ENCODE assay signal across 13 cellular contexts in the genomic region with DNA sequence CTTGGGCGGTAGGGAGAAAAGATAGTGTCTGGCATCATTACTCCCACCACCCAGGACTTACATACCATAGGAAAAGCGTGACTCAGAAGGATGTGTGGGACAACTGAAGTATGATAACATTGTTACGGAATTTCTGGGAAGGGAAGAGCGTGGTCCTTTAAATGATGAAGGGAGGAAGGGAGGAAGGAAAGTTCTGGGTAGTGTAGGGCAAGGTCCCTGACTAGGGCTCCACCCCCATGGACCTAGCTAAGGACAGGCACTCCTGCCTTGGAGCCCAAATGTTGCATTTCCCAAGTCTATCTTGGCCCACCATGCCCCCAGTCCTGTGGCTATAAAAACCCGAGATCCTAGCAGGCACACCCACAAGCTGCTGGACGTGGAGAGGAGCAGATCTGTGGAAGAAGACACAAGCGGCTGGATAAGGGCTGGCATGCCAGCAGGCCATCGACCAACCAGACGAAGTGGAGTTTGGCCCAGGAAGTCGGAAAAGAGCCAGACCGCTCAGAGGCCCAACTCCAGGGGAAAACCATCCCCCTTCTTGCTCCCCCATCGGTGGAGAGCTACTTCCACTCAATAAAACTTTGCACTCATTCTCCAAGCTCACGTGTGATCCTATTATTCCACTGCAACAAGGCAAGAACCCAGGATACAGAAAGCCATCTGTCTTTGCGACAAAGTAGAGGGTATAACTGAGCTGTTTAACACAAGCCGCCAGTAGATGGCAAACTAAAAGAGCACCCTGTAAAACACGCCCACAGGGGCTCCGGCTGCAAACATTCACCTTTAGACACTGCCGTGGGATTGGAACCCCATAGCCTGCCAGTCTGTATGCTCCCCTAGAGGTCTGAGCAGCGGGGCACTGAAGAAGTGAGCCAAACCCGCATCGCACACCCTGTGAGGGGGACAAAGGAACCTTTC. TPM values are rescaled to one million over a fixed set of nuclear protein-coding genes. Genes with fewer than 3 reads are reported as not detected.
DNase-seq lines count a peak whose midpoint lies in the region; ATAC-seq, FAIRE-seq and TF ChIP-seq lines count a peak whose summit lies in the region.
"Had no signal": no experiment of that assay in that cellular context is flagged by ENCODE, and none has a peak within 500 bp of the region (broad histone marks: within the 10 kb centered on the region; RNA-seq: fewer than 3 reads in every experiment).

No MANE protein-coding gene starts in this region.

- WGBS in A549 (ENCODE audit: missing lambda C conversion rate), result 70% methylated on average over 21 of the region's 21 CpGs

- TF ChIP-seq POLR2A in A549 (IDR thresholded peaks at IDR 0.05; ENCODE audit: low read length), result no peak

- intact Hi-C loops in Right ventricle myocardium inferior (cut with DNase I), result no loop called here

- in situ Hi-C loops in HAP-1 (cut with MboI; ENCODE audit: low sequenced_read_pairs), result no loop called here

- POLR2A ChIA-PET in A549 (lab: Yijun Ruan, JAX), result interaction anchor here (0.9 kb wide), 1 partner anchor 23 kb away, joined by 3 read pairs; no protein-coding TSS in a partner anchor

- H3K9me3 ChIP-seq in A549, result no peaks in the 10 kb centered on the region
- H3K9me3 ChIP-seq in HAP-1, result no peaks in the 10 kb centered on the region
- no peaks in the 10 kb centered on the region for H3K9me3 ChIP-seq in RWPE2 (ENCODE audit: severe bottlenecking)
- H3K9me3 ChIP-seq: BLaER1 treated with 17β-estradiol and CSF1 and Interleukin-3, amounts not matched to agents 10 nM and 100 nM had no signal

- TF ChIP-seq EP300 in A549 (IDR thresholded peaks at IDR 0.05), result no peak

- H3K27ac ChIP-seq in A549 (no peak overlapping the region), RWPE2 (ENCODE audit: poor library complexity, severe bottlenecking) (no peak overlapping the region)
- H3K27ac ChIP-seq: BLaER1 treated with 17β-estradiol and CSF1 and Interleukin-3, amounts not matched to agents 10 nM and 100 nM had no signal

- 0 out of 3 replicates have a peak overlapping the region, but pooled peaks have one; percentile 6 for H3K4me2 ChIP-seq in A549
- H3K4me2 ChIP-seq: BLaER1 treated with 17β-estradiol and CSF1 and Interleukin-3, amounts not matched to agents 10 nM and 100 nM had no signal

- no peak for TF ChIP-seq CTCF in A549 (IDR thresholded peaks at IDR 0.05)
- TF ChIP-seq CTCF in RWPE2 (IDR thresholded peaks at IDR 0.05; ENCODE audit: poor library complexity, severe bottlenecking), result no peak

- TF ChIP-seq RAD21 in A549 (conservative IDR thresholded peaks at IDR 0.05 in 1 of 2, IDR thresholded peaks at IDR 0.05 in 1 of 2), result no peak

- H3K27me3 ChIP-seq in HAP-1 (ENCODE audit: low read depth) (no peaks in the 10 kb centered on the region), RWPE2 (ENCODE audit: insufficient read depth, poor library complexity, severe bottlenecking) (no peaks in the 10 kb centered on the region)
- H3K27me3 ChIP-seq: BLaER1 treated with 17β-estradiol and CSF1 and Interleukin-3, amounts not matched to agents 10 nM and 100 nM had no signal

- no peak overlapping the region for H3K4me3 ChIP-seq in A549
- no peak overlapping the region for H3K4me3 ChIP-seq in HAP-1
- H3K4me3 ChIP-seq in RWPE2 (ENCODE audit: severe bottlenecking), result no peak overlapping the region
- H3K4me3 ChIP-seq: BLaER1 treated with 17β-estradiol and CSF1 and Interleukin-3, amounts not matched to agents 10 nM and 100 nM had no signal

- peak in 1 of 2 experiments; percentile 36 for DNase-seq in A549 (ENCODE audit: low read depth in 1 of 2, low spot score in 1 of 2)
- peak; percentile 22 to 35 for DNase-seq in HAP-1 (ENCODE audit: low spot score in 2 of 2)
- DNase-seq in RWPE2 (ENCODE audit: low spot score), result no peak
- DNase-seq in glomerular visceral epithelial cell (ENCODE audit: extremely low spot score), result peak; percentile 68
- no peak for DNase-seq in dedifferentiated amniotic fluid mesenchymal stem cell (ENCODE audit: extremely low spot score)
- no peak for DNase-seq in retina
- no peak for DNase-seq in Right ventricle myocardium inferior (ENCODE audit: missing footprints)
- DNase-seq: activated gamma-delta T cell, dermis blood vessel endothelial cell, NCI-H69, occipital lobe had no signal

- H3K36me3 ChIP-seq in HAP-1 (replicated peaks) (no peaks in the 10 kb centered on the region), RWPE2 (ENCODE audit: low read depth) (no peaks in the 10 kb centered on the region)
- H3K36me3 ChIP-seq: BLaER1 treated with 17β-estradiol and CSF1 and Interleukin-3, amounts not matched to agents 10 nM and 100 nM had no signal

- no peak for FAIRE-seq in A549 (lab: Jason Lieb, UNC)

- CTCF ChIA-PET in A549 (lab: Yijun Ruan, JAX), result interaction anchor here (1.2 to 1.8 kb wide), 2 partner anchors 13 to 15 kb away, joined by 3 to 6 read pairs; no protein-coding TSS in a partner anchor

- H3K4me1 ChIP-seq in A549, result no peaks in the 10 kb centered on the region
- H3K4me1 ChIP-seq in HAP-1, result no peaks in the 10 kb centered on the region
- peaks cover 3% of the 10 kb centered on the region for H3K4me1 ChIP-seq in RWPE2 (ENCODE audit: insufficient read depth, poor library complexity, severe bottlenecking)
- H3K4me1 ChIP-seq: BLaER1 treated with 17β-estradiol and CSF1 and Interleukin-3, amounts not matched to agents 10 nM and 100 nM had no signal

- ATAC-seq in A549, result peak; percentile 62 to 96; a peak in 5 of 6 replicates
- peak; percentile 44; the same call in 1 of the 3 replicates for ATAC-seq in RWPE2 (ENCODE audit: low read depth)
- no peak for ATAC-seq in Right ventricle myocardium inferior
- no peak for ATAC-seq in HG02571 (IDR thresholded peaks at IDR 0.05; ENCODE audit: unreplicated experiment)

TF ChIP-seq in A549, 52 proteins besides CTCF, POLR2A, EP300 and RAD21:
- TF ChIP-seq SMC3 (IDR thresholded peaks at IDR 0.05), result no peak
- TF ChIP-seq EHF (CRISPR knock-in tag; IDR thresholded peaks at IDR 0.05), result no peak
- no peak for TF ChIP-seq PHF8 (IDR thresholded peaks at IDR 0.05; ENCODE audit: borderline replicate concordance, low read depth)
- no peak for TF ChIP-seq ESRRA (IDR thresholded peaks at IDR 0.05; ENCODE audit: borderline replicate concordance, low read length)
- no peak for TF ChIP-seq EHMT2 (IDR thresholded peaks at IDR 0.05; ENCODE audit: low read depth)
- no peak for TF ChIP-seq RNF2 (IDR thresholded peaks at IDR 0.05; ENCODE audit: borderline replicate concordance, low read depth)
- TF ChIP-seq TFCP2L1 (CRISPR knock-in tag; IDR thresholded peaks at IDR 0.05), result no peak
- no peak for TF ChIP-seq NFE2L2 (conservative IDR thresholded peaks at IDR 0.05; ENCODE audit: low read length)
- TF ChIP-seq, protein P1, sequence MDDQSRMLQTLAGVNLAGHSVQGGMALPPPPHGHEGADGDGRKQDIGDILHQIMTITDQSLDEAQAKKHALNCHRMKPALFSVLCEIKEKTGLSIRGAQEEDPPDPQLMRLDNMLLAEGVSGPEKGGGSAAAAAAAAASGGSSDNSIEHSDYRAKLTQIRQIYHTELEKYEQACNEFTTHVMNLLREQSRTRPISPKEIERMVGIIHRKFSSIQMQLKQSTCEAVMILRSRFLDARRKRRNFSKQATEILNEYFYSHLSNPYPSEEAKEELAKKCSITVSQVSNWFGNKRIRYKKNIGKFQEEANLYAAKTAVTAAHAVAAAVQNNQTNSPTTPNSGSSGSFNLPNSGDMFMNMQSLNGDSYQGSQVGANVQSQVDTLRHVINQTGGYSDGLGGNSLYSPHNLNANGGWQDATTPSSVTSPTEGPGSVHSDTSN (IDR thresholded peaks at IDR 0.05), result no peak
- TF ChIP-seq HEYL (CRISPR knock-in tag; IDR thresholded peaks at IDR 0.05), result no peak
- no peak for TF ChIP-seq NPAS2 (CRISPR knock-in tag; IDR thresholded peaks at IDR 0.05; ENCODE audit: borderline replicate concordance)
- no peak for TF ChIP-seq RARB (CRISPR knock-in tag; IDR thresholded peaks at IDR 0.05)
- TF ChIP-seq BHLHE40 (IDR thresholded peaks at IDR 0.05; ENCODE audit: low read depth, low read length), result no peak
- TF ChIP-seq CHD2 (IDR thresholded peaks at IDR 0.05; ENCODE audit: low read length, partially characterized antibody), result no peak
- TF ChIP-seq CBX8 (IDR thresholded peaks at IDR 0.05), result no peak
- no peak for TF ChIP-seq NR3C1 (IDR thresholded peaks at IDR 0.05)
- TF ChIP-seq JUN (IDR thresholded peaks at IDR 0.05), result no peak
- TF ChIP-seq HDAC2 (IDR thresholded peaks at IDR 0.05), result no peak
- no peak for TF ChIP-seq RCOR1 (IDR thresholded peaks at IDR 0.05; ENCODE audit: low read depth, low read length)
- TF ChIP-seq, protein P2, sequence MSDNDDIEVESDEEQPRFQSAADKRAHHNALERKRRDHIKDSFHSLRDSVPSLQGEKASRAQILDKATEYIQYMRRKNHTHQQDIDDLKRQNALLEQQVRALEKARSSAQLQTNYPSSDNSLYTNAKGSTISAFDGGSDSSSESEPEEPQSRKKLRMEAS (IDR thresholded peaks at IDR 0.05), result no peak

RNA-seq across cellular contexts. Expression of a gene that starts 23.0 kb away (rescaled TPM):
- polyA plus RNA-seq in A549 (2011; rRNA removed), result 23.8 and 33.3 TPM in 2 replicates
- 5.4 and 5.9 TPM in 2 replicates for polyA plus RNA-seq in A549 (2012; cell fraction: cytosol; rRNA removed)
- 1.2 and 1.3 TPM in 2 replicates for polyA plus RNA-seq in A549 (2012; cell fraction: nucleus; rRNA removed)
- polyA plus RNA-seq in A549 (2017; fragmentation: RNase III; extraction: RNeasy Plus Mini Kit Qiagen cat#74134 plus additional on column Dnase treatment), result 30.5 to 33.1 TPM (median 32.4 TPM) in 3 replicates
- 7.7 and 9.3 TPM in 2 replicates for polyA minus RNA-seq in A549 (2011; rRNA and poly(A)+ RNA removed)
- total RNA-seq in Right ventricle myocardium inferior, result 167 TPM

RNA-seq across cellular contexts. Expression of a gene that starts 45.8 kb away (rescaled TPM):
- polyA plus RNA-seq in A549 (2011; rRNA removed) (62.8 and 78.8 TPM in 2 replicates), A549 (2017; fragmentation: RNase III; extraction: RNeasy Plus Mini Kit Qiagen cat#74134 plus additional on column Dnase treatment) (40.5 to 47.6 TPM (median 43.2 TPM) in 3 replicates)
- polyA plus RNA-seq in A549 (2012; cell fraction: cytosol; rRNA removed), result 22.8 and 27.5 TPM in 2 replicates
- polyA plus RNA-seq in A549 (2012; cell fraction: nucleus; rRNA removed), result 8.7 and 14.5 TPM in 2 replicates
- 38.0 and 47.6 TPM in 2 replicates for polyA minus RNA-seq in A549 (2011; rRNA and poly(A)+ RNA removed)
- total RNA-seq in Right ventricle myocardium inferior, result 25.7 TPM

Comparison
In these comparisons a context has a peak if more than half of its experiments do, and no peak if none do; other contexts are left out.
1. ATAC-seq: peak in A549 (2 of 2) and RWPE2 (single experiment); none in Right ventricle myocardium inferior (single experiment) and HG02571 (single experiment).
2. DNase-seq: peak in HAP-1 (2 of 2) and glomerular visceral epithelial cell (single experiment); none in RWPE2 (single experiment), dedifferentiated amniotic fluid mesenchymal stem cell (single experiment), retina (single experiment) and Right ventricle myocardium inferior (single experiment).